Comparison of ENCODE assay signal across 10 cellular contexts in genomic region chr12:108826807-108827721, GRCh38. TPM values are rescaled to one million over a fixed set of nuclear protein-coding genes. Genes with fewer than 3 reads are reported as not detected.
DNase-seq lines count a peak whose midpoint lies in the region; ATAC-seq and TF ChIP-seq lines count a peak whose summit lies in the region.
"Had no signal": no experiment of that assay in that cellular context is flagged by ENCODE, and none has a peak within 500 bp of the region (broad histone marks: within the 10 kb centered on the region; RNA-seq: fewer than 3 reads in every experiment).

No MANE protein-coding gene starts in this region.

- peaks cover 35 to 49% of the 10 kb centered on the region in 2 experiments for H3K4me1 ChIP-seq in trophoblast cell (ENCODE audit: control insufficient read depth in 1 of 2, insufficient read depth in 2 of 2, low read length in 2 of 2)

- peak overlapping the region; percentile 83 for H3K14ac ChIP-seq in trophoblast cell (ENCODE audit: low read length)

- H3K4me3 ChIP-seq in trophoblast cell (ENCODE audit: low read depth, low read length): no peak overlapping the region

- no peak for ATAC-seq in CD4-positive, alpha-beta T cell (ENCODE audit: poor library complexity)
- ATAC-seq in HG03342 (IDR thresholded peaks at IDR 0.05; ENCODE audit: unreplicated experiment): no peak
- ATAC-seq: activated T-cell treated with anti-CD3 and anti-CD28 coated beads, Interleukin-2, amount 50 U/mL, for 4 hours had no signal

- no peak overlapping the region for H2AFZ ChIP-seq in trophoblast cell (ENCODE audit: insufficient read depth, low read length, poor library complexity)

- H3K27me3 ChIP-seq in CD4-positive, alpha-beta T cell (ENCODE audit: control insufficient read depth, insufficient read depth, low read length): no peaks in the 10 kb centered on the region
- H3K27me3 ChIP-seq in trophoblast cell (ENCODE audit: insufficient read depth, low read length): no peaks in the 10 kb centered on the region

- H2BK120ac ChIP-seq in trophoblast cell (ENCODE audit: insufficient read depth, low read length, poor library complexity): peak overlapping the region; percentile 84

- peaks cover 30 to 36% of the 10 kb centered on the region in 2 experiments for H3K36me3 ChIP-seq in trophoblast cell (ENCODE audit: control insufficient read depth in 1 of 2, insufficient read depth in 2 of 2, low read length in 2 of 2)

- H2BK12ac ChIP-seq in trophoblast cell (ENCODE audit: low read length): peak overlapping the region; percentile 80

- no peaks in the 10 kb centered on the region for H3K9me3 ChIP-seq in CD4-positive, alpha-beta T cell (ENCODE audit: control insufficient read depth, low read length)
- no peaks in the 10 kb centered on the region for H3K9me3 ChIP-seq in trophoblast cell (ENCODE audit: insufficient read depth, low read depth, low read length)

- peaks cover 15% of the 10 kb centered on the region for H3K79me2 ChIP-seq in trophoblast cell (ENCODE audit: control insufficient read depth, insufficient read depth, low read length, poor library complexity)

- H3K9me3 Mint-ChIP-seq in CD4-positive, alpha-beta T cell: no peaks in the 10 kb centered on the region
- H3K9me3 Mint-ChIP-seq: activated T-cell treated with anti-CD3 and anti-CD28 coated beads, Interleukin-2, amount 50 U/mL, for 4 hours; IgD-negative memory B cell had no signal

- no peak overlapping the region for H3K27ac ChIP-seq in CD4-positive, alpha-beta T cell (ENCODE audit: low read depth, low read length)
- H3K27ac ChIP-seq in trophoblast cell (ENCODE audit: low read depth, low read length): peak overlapping the region; percentile 97

- in situ Hi-C loops in SK-MEL-5 (cut with HindIII; ENCODE audit: low pct_unique_long_range_greater_than_20kb, low sequenced_read_pairs) (no loop called here), KBM-7 (cut with MboI; ENCODE audit: low pct_unique_long_range_greater_than_20kb, low sequenced_read_pairs) (no loop called here)

- H3K27me3 Mint-ChIP-seq in CD4-positive, alpha-beta T cell: no peaks in the 10 kb centered on the region
- H3K27me3 Mint-ChIP-seq: IgD-negative memory B cell had no signal

- no peak overlapping the region for H3K9ac ChIP-seq in trophoblast cell (ENCODE audit: low read length)

- no peak overlapping the region for H3K23ac ChIP-seq in trophoblast cell (ENCODE audit: low read length)

- peak overlapping the region; percentile 2 for H3K27ac Mint-ChIP-seq in CD4-positive, alpha-beta T cell

- DNase-seq in CD4-positive, alpha-beta T cell: no peak
- peak; percentile 84 for DNase-seq in SK-MEL-5 (ENCODE audit: low read depth, low spot score)
- peak; percentile 75 for DNase-seq in fibroblast of peridontal ligament (ENCODE audit: extremely low read depth)
- no peak for DNase-seq in trophoblast cell
- DNase-seq in NCI-H146 treated with DMSO at 0.1 percent for 48 hours (lab: John Stamatoyannopoulos, UW; ENCODE audit: unreplicated experiment): no peak
- no peak for DNase-seq in KBM-7
- no peak for DNase-seq in NCI-H2029 treated with DMSO at 0.1 percent for 48 hours (lab: John Stamatoyannopoulos, UW)
- DNase-seq: activated T-cell treated with anti-CD3 and anti-CD28 coated beads, Interleukin-2, amount 50 U/mL, for 4 hours had no signal

- no peak overlapping the region for H3K4me3 Mint-ChIP-seq in CD4-positive, alpha-beta T cell
- H3K4me3 Mint-ChIP-seq: activated T-cell treated with anti-CD3 and anti-CD28 coated beads, Interleukin-2, amount 50 U/mL, for 4 hours had no signal

- peaks cover 34% of the 10 kb centered on the region for H3K36me3 Mint-ChIP-seq in CD4-positive, alpha-beta T cell (ENCODE audit: low read depth)

- POLR2A ChIA-PET in CD4-positive, alpha-beta T cell (lab: Charles Lee): interaction anchor here (0.5 to 1.8 kb wide), 2 partner anchors 30 to 44 kb away, joined by 3 to 6 read pairs; partner anchors contain the start of gene SSH1

- H3K4ac ChIP-seq in trophoblast cell (ENCODE audit: low read depth, low read length): peak overlapping the region; percentile 9

- no CpG with 5 or more reads among the region's 20 CpGs for WGBS in trophoblast cell (ENCODE audit: extremely low coverage, insufficient coverage, insufficient read length)

- no peak for TF ChIP-seq CTCF in CD4-positive, alpha-beta T cell (IDR thresholded peaks at IDR 0.05)

- intact Hi-C loops in CD4-positive, alpha-beta T cell (cut with DNase I, micrococcal nuclease): no loop called here

- H4K91ac ChIP-seq in trophoblast cell (ENCODE audit: low read depth, low read length): peak overlapping the region; percentile 91

- CTCF ChIA-PET in CD4-positive, alpha-beta T cell (lab: Charles Lee): no interaction called here

- no peak overlapping the region for H3K4me2 ChIP-seq in trophoblast cell (ENCODE audit: low read length)

- H3K79me1 ChIP-seq in trophoblast cell (ENCODE audit: low read length): peaks cover 36% of the 10 kb centered on the region

- H3K18ac ChIP-seq in trophoblast cell (ENCODE audit: low read length): peak overlapping the region; percentile 93

- H4K12ac ChIP-seq in trophoblast cell (ENCODE audit: low read depth, low read length): no peak overlapping the region

- H3K4me1 Mint-ChIP-seq in CD4-positive, alpha-beta T cell (ENCODE audit: low read depth): peaks cover 23% of the 10 kb centered on the region

- H4K8ac ChIP-seq in trophoblast cell (ENCODE audit: low read depth, low read length): peak overlapping the region; percentile 70

- peak overlapping the region; percentile 82 for H2BK5ac ChIP-seq in trophoblast cell (ENCODE audit: low read depth, low read length, poor library complexity)

- H2AK5ac ChIP-seq in trophoblast cell (ENCODE audit: low read length): peak overlapping the region; percentile 22

RNA-seq across cellular contexts. Expression of gene SSH1, which starts 30.3 kb away (rescaled TPM):
- 10 to 100 TPM; 21.1 to 24.2 TPM for total RNA-seq in CD4-positive, alpha-beta T cell
- total RNA-seq in SK-MEL-5 (2014; rRNA removed; shearing (Covaris generic)): 51.8 and 52.6 TPM in 2 replicates
- polyA plus RNA-seq in SK-MEL-5 (2015; cell fraction: cytosol; rRNA removed): 128 and 165 TPM in 2 replicates
- polyA plus RNA-seq in SK-MEL-5 (2015; cell fraction: nucleus; rRNA removed): 131 and 150 TPM in 2 replicates
- 28.2 and 30.2 TPM in 2 replicates for polyA plus RNA-seq in trophoblast cell (2013)

RNA-seq across cellular contexts. Expression of gene DAO, which starts 52.8 kb away (rescaled TPM):
- total RNA-seq in CD4-positive, alpha-beta T cell: not detected
- not detected in 2 replicates for total RNA-seq in SK-MEL-5 (2014; rRNA removed; shearing (Covaris generic))
- not detected in 2 replicates for polyA plus RNA-seq in SK-MEL-5 (2015; cell fraction: cytosol; rRNA removed)
- not detected in 2 replicates for polyA plus RNA-seq in SK-MEL-5 (2015; cell fraction: nucleus; rRNA removed)
- polyA plus RNA-seq in trophoblast cell (2013): 0.45 and 0.68 TPM in 2 replicates
- total RNA-seq: activated T-cell treated with anti-CD3 and anti-CD28 coated beads, Interleukin-2, amount 50 U/mL, for 4 hours had no signal
- polyA plus RNA-seq: IgD-negative memory B cell had no signal

Comparison
In these comparisons a context has a peak if more than half of its experiments do, and no peak if none do; other contexts are left out.
1. DNase-seq: peak in SK-MEL-5 (single experiment) and fibroblast of peridontal ligament (single experiment); none in CD4-positive, alpha-beta T cell (0 of 10), trophoblast cell (0 of 2), NCI-H146 treated with DMSO at 0.1 percent for 48 hours (single experiment), KBM-7 (single experiment) and NCI-H2029 treated with DMSO at 0.1 percent for 48 hours (single experiment).